In genomic region chr2:96924775-96925747, GRCh38 we compare ENCODE assay signal across 14 cellular contexts. TPM values are rescaled to one million over a fixed set of nuclear protein-coding genes. Genes with fewer than 3 reads are reported as not detected.
A peak's percentile ranks its signal among the peaks of the same experiment; 100 is the strongest.
DNase-seq lines count a peak whose midpoint lies in the region; ATAC-seq and TF ChIP-seq lines count a peak whose summit lies in the region.
"Had no signal": no experiment of that assay in that cellular context is flagged by ENCODE, and none has a peak within 500 bp of the region (broad histone marks: within the 10 kb centered on the region; RNA-seq: fewer than 3 reads in every experiment).

No MANE protein-coding gene starts in this region.

- ATAC-seq in GM21360 (IDR thresholded peaks at IDR 0.05; ENCODE audit: unreplicated experiment) (no peak), HG03097 (IDR thresholded peaks at IDR 0.05; ENCODE audit: low FRiP score, unreplicated experiment) (no peak)
- ATAC-seq: psoas muscle had no signal

- H3K4me3 Mint-ChIP-seq in CD4-positive, alpha-beta memory T cell, result peak overlapping the region; percentile 69 to 90 (median 80)
- H3K4me3 Mint-ChIP-seq in brain, result peak overlapping the region in 1 of 5 experiments; percentile 9

- H3K9me3 Mint-ChIP-seq in CD4-positive, alpha-beta memory T cell, result no peaks in the 10 kb centered on the region
- peaks cover 0 to 2% (median 0%) of the 10 kb centered on the region in 5 experiments for H3K9me3 Mint-ChIP-seq in brain

- TF ChIP-seq EP300 in sigmoid colon (IDR thresholded peaks at IDR 0.05), result no peak

- no peaks in the 10 kb centered on the region for H3K36me3 ChIP-seq in CD4-positive, alpha-beta memory T cell (ENCODE audit: insufficient read depth, low read length)
- no peaks in the 10 kb centered on the region for H3K36me3 ChIP-seq in sigmoid colon
- H3K36me3 ChIP-seq: BE2C had no signal

- 81 to 89% methylated on average over 20 of the region's 20 CpGs for WGBS in sigmoid colon, 2 donors

- no peaks in the 10 kb centered on the region for H3K27me3 ChIP-seq in CD4-positive, alpha-beta memory T cell (ENCODE audit: insufficient read depth, low read length)
- no peaks in the 10 kb centered on the region for H3K27me3 ChIP-seq in sigmoid colon
- H3K27me3 ChIP-seq: BE2C had no signal

- intact Hi-C loops in CD4-positive, alpha-beta memory T cell (cut with micrococcal nuclease), result loop anchor here (1.0 kb wide), 1 partner anchor 55 kb away; the partner anchor contains the start of gene SEMA4C
- intact Hi-C loops in sigmoid colon (cut with DNase I), result no loop called here

- peaks cover 34% of the 10 kb centered on the region for H3K4me1 ChIP-seq in CD4-positive, alpha-beta memory T cell (ENCODE audit: insufficient read depth, low read length)
- H3K4me1 ChIP-seq in sigmoid colon, result peaks cover 0 to 59% (median 36%) of the 10 kb centered on the region in 4 donors
- H3K4me1 ChIP-seq: BE2C had no signal

- peaks cover 0 to 1% of the 10 kb centered on the region in 2 donors for H3K27me3 Mint-ChIP-seq in CD4-positive, alpha-beta memory T cell
- no peaks in the 10 kb centered on the region for H3K27me3 Mint-ChIP-seq in brain

- no peaks in the 10 kb centered on the region for H3K36me3 Mint-ChIP-seq in CD4-positive, alpha-beta memory T cell
- H3K36me3 Mint-ChIP-seq in brain, result no peaks in the 10 kb centered on the region

- peak overlapping the region; percentile 17 for H3K4me3 ChIP-seq in CD4-positive, alpha-beta memory T cell (ENCODE audit: low read length in 2 of 2)
- H3K4me3 ChIP-seq in sigmoid colon, result peak overlapping the region in 2 of 4 donors; percentile 15 to 31
- H3K4me3 ChIP-seq: psoas muscle had no signal

- TF ChIP-seq POLR2A in sigmoid colon (IDR thresholded peaks at IDR 0.05), result no peak

- TF ChIP-seq CTCF in brain (conservative IDR thresholded peaks at IDR 0.05) (no peak), sigmoid colon (IDR thresholded peaks at IDR 0.05) (no peak)

- peak; percentile 23 to 49 (median 37) for DNase-seq in CD4-positive, alpha-beta memory T cell
- peak; percentile 19 for DNase-seq in activated CD4-positive, alpha-beta T cell treated with anti-CD3 and anti-CD28 coated beads, Interleukin-2, amount 50 U/mL, for 1 hour
- DNase-seq in sigmoid colon (peak; percentile 77), NCI-H1694 (lab: John Stamatoyannopoulos, UW) (no peak), putamen (ENCODE audit: low spot score) (no peak)
- DNase-seq: BE2C, dermis blood vessel endothelial cell, Karpas-422, NCI-H345, SIG-M5 had no signal

- POLR2A ChIA-PET in CD4-positive, alpha-beta memory T cell (lab: Charles Lee; ENCODE audit: partially characterized antibody), result interaction anchor here (0.8 to 4.1 kb wide), 12 partner anchors 8 to 109 kb away, joined by 3 to 46 read pairs (median 8); partner anchors contain the start of genes ANKRD39, CNNM3 and SEMA4C

- H3K9me3 ChIP-seq in CD4-positive, alpha-beta memory T cell (ENCODE audit: control insufficient read depth in 1 of 2, low read length in 2 of 2), result no peaks in the 10 kb centered on the region
- no peaks in the 10 kb centered on the region for H3K9me3 ChIP-seq in sigmoid colon
- H3K9me3 ChIP-seq: BE2C, psoas muscle had no signal

- peaks cover 18 to 55% (median 32%) of the 10 kb centered on the region in 4 donors for H3K4me1 Mint-ChIP-seq in CD4-positive, alpha-beta memory T cell
- peaks cover 51% of the 10 kb centered on the region for H3K4me1 Mint-ChIP-seq in brain

- peak overlapping the region; percentile 48 for H3K27ac ChIP-seq in CD4-positive, alpha-beta memory T cell (ENCODE audit: low read depth, low read length)
- H3K27ac ChIP-seq in sigmoid colon, result peak overlapping the region in 3 of 4 donors; percentile 76 to 91 (median 78)
- H3K27ac ChIP-seq: psoas muscle had no signal

- H3K27ac Mint-ChIP-seq in CD4-positive, alpha-beta memory T cell, result peak overlapping the region; percentile 78 to 96 (median 88)
- H3K27ac Mint-ChIP-seq in brain, result peak overlapping the region in 3 of 5 experiments; percentile 31 to 75 (median 65)

- CTCF ChIA-PET in CD4-positive, alpha-beta memory T cell (lab: Charles Lee; ENCODE audit: partially characterized antibody), result interaction anchor here (0.7 to 3.4 kb wide), 7 partner anchors 11 to 67 kb away, joined by 3 to 18 read pairs (median 6); partner anchors contain the start of gene ANKRD39

RNA-seq across cellular contexts. Expression of gene SEMA4C, which starts 55.2 kb away (rescaled TPM):
- 10 to 100 TPM; 72.6 to 77.0 TPM for total RNA-seq in CD4-positive, alpha-beta memory T cell
- polyA plus RNA-seq in CD4-positive, alpha-beta memory T cell, result 1 to 10 TPM; 2.3 to 8.1 TPM
- polyA plus RNA-seq in brain (ENCODE audit: insufficient read depth, low read depth, low replicate concordance), result 32.9 TPM
- 10 to 100 TPM; 57.1 to 90.1 (median 68.9) TPM for total RNA-seq in sigmoid colon
- polyA plus RNA-seq in sigmoid colon, result 10 to 100 TPM in 1 of 3 donors, 1 to 10 TPM in 2; 3.6 to 21.3 (median 7.9) TPM

Comparison
In these comparisons a context has a peak if more than half of its experiments do, and no peak if none do; other contexts are left out.
1. DNase-seq: peak in CD4-positive, alpha-beta memory T cell (5 of 5), activated CD4-positive, alpha-beta T cell treated with anti-CD3 and anti-CD28 coated beads, Interleukin-2, amount 50 U/mL, for 1 hour (single experiment) and sigmoid colon (single experiment); none in NCI-H1694 (single experiment) and putamen (single experiment).